In the genomic region with DNA sequence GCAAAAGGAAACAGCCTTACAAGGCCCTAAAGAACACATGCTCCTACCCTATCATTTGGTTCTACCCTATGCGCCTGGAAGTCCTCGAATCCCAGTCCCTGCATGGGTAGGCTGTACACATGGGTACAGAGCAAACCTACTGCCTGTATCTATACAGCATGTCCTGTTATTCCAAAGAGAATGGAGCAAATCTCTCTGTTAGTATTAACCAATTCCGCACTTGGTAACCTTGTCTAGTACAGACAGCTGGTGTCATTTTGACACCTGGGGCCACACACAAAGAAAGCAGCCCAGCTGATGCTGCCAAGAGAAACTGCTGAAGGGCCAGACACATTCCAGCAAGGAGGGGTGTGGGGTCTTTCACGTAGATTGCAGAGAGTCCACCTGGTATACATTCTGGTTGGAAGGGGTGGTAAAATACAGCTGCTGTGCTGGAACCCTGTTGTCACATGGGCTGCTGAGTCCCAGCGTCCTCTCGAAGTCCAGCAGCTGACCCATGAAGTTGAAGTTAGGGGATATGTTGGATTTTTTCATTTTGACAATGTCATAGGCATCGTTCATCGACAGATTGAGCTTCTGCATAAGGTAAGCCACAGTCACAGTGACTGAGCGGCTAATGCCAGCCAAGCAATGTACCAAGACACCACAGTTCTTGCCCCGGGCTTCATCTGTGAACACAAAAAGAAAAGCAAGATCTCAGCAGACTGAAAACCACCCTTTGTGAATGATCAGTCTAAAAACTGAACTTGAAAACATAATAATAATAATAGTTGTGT, we compare ENCODE assay signal across 8 cellular contexts. TPM values are rescaled to one million over a fixed set of nuclear protein-coding genes. Genes with fewer than 3 reads are reported as not detected.
DNase-seq lines count a peak whose midpoint lies in the region; ATAC-seq and TF ChIP-seq lines count a peak whose summit lies in the region.

No MANE protein-coding gene starts in this region.

- H3K27me3 ChIP-seq in esophagus squamous epithelium: no peaks in the 10 kb centered on the region

- intact Hi-C loops in esophagus squamous epithelium (cut with DNase I): no loop called here

- no peak for DNase-seq in SK-N-MC (ENCODE audit: low read depth, low spot score)
- DNase-seq in esophagus squamous epithelium (lab: John Stamatoyannopoulos, UW): no peak
- no peak for DNase-seq in progenitor cell of endocrine pancreas (ENCODE audit: low spot score, unreplicated experiment)
- DNase-seq in stimulated activated naive CD4-positive, alpha-beta T cell (lab: John Stamatoyannopoulos, UW): no peak
- no peak for DNase-seq in NCI-H1436 treated with DMSO at 0.1 percent for 48 hours (lab: John Stamatoyannopoulos, UW)

- H3K4me3 ChIP-seq in SK-N-MC (peak overlapping the region; percentile 50), esophagus squamous epithelium (peak overlapping the region in 3 of 4 donors; percentile 75 to 91 (median 84))

- TF ChIP-seq POLR2A in esophagus squamous epithelium (IDR thresholded peaks at IDR 0.05): no peak

- peak overlapping the region; percentile 76 for H3K9ac ChIP-seq in ES-I3 (ENCODE audit: low read depth, low read length)
- H3K9ac ChIP-seq in SK-N-MC (ENCODE audit: insufficient read length): no peak overlapping the region

- 34 to 44% methylated on average over 10 of the region's 10 CpGs for WGBS in esophagus squamous epithelium, 2 donors

- ATAC-seq in GM21367 (IDR thresholded peaks at IDR 0.05; ENCODE audit: unreplicated experiment) (no peak), GM18867 (IDR thresholded peaks at IDR 0.05; ENCODE audit: unreplicated experiment) (no peak)

- peaks cover 53% of the 10 kb centered on the region for H3K4me1 Mint-ChIP-seq in progenitor cell of endocrine pancreas (ENCODE audit: low read depth)

- peaks cover 9% of the 10 kb centered on the region; the same call in 1 of the 2 replicates for H3K36me3 ChIP-seq in ES-I3 (ENCODE audit: insufficient read depth, low read length)
- no peaks in the 10 kb centered on the region for H3K36me3 ChIP-seq in SK-N-MC (ENCODE audit: insufficient read depth, low read length)
- peaks cover 0 to 10% (median 7%) of the 10 kb centered on the region in 3 donors for H3K36me3 ChIP-seq in esophagus squamous epithelium

- H3K27me3 Mint-ChIP-seq in progenitor cell of endocrine pancreas: no peaks in the 10 kb centered on the region

- no peak for TF ChIP-seq CTCF in esophagus squamous epithelium (IDR thresholded peaks at IDR 0.05)
- TF ChIP-seq CTCF in progenitor cell of endocrine pancreas (IDR thresholded peaks at IDR 0.05; ENCODE audit: unreplicated experiment): no peak

- H3K27ac ChIP-seq in SK-N-MC: no peak overlapping the region
- peak overlapping the region in 3 of 4 donors; percentile 97 to 99 (median 98) for H3K27ac ChIP-seq in esophagus squamous epithelium

- peak overlapping the region; percentile 58 for H3K27ac Mint-ChIP-seq in progenitor cell of endocrine pancreas

- peaks cover 22% of the 10 kb centered on the region for H3K36me3 Mint-ChIP-seq in progenitor cell of endocrine pancreas (ENCODE audit: insufficient read depth)

- H3K9me3 Mint-ChIP-seq in progenitor cell of endocrine pancreas (ENCODE audit: low read depth): no peaks in the 10 kb centered on the region

- peaks cover 37% of the 10 kb centered on the region for H3K4me1 ChIP-seq in ES-I3 (ENCODE audit: insufficient read depth, low read length)
- peaks cover 28 to 98% (median 31%) of the 10 kb centered on the region in 3 donors for H3K4me1 ChIP-seq in esophagus squamous epithelium

- peak overlapping the region; percentile 95 for H3K4me3 Mint-ChIP-seq in progenitor cell of endocrine pancreas (ENCODE audit: low read depth)

- no peaks in the 10 kb centered on the region for H3K9me3 ChIP-seq in ES-I3 (ENCODE audit: control insufficient read depth, insufficient read depth, low read length)
- no peaks in the 10 kb centered on the region for H3K9me3 ChIP-seq in SK-N-MC (ENCODE audit: low read depth, low read length)
- no peaks in the 10 kb centered on the region for H3K9me3 ChIP-seq in esophagus squamous epithelium

RNA-seq across cellular contexts. Expression of a gene that starts 3.2 kb away (rescaled TPM):
- total RNA-seq in esophagus squamous epithelium (10 to 100 TPM; 17.6 to 30.4 (median 24.9) TPM), progenitor cell of endocrine pancreas (80.1 and 85.8 TPM in 2 replicates)
